8 cellular contexts compared by ENCODE assay signal in the genomic region with DNA sequence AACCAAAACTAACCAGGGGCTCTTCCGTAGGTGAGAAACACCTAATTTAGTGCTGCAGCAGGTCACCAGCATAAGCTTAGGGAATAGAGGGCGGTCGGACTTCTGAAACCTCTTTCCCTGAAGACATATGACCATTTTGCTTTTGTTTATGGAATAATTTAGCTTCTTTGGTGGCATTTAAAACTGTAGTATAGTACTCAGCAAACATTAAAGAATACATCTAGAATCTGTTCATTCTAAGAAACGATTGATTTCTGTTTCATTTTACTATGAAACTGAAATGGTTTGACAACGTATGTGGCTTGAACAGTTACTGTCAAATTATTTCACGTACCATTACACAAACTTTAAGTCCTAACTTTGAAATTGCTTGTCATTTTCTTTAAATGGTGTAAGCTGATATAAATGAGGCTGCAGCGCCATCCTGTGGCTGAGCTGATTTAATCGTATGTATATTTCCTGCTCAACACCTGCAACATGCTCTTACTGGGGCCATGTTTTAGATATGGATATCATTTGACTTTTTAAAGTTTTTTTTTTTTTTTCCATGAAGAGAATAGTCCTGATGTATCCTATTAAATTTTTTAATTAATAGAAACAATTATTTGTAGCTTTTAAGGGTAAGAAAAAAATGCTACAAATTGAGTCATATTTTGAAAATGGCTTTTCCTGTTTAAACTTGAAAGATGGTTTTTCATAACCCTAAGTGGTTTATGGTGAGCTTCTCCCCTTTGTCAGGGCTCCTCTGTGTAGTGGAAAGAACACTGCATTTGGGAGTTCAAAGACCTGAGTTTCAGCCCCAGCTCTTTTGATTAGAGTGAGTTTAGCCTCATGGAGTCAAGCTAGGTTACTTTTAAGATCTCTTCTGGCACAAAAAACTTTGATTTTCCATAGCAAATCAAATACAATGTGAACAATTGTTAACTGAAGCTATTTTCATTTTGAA. TPM values are rescaled to one million over a fixed set of nuclear protein-coding genes. Genes with fewer than 3 reads are reported as not detected.
DNase-seq lines count a peak whose midpoint lies in the region; ATAC-seq and TF ChIP-seq lines count a peak whose summit lies in the region.

No MANE protein-coding gene starts in this region.

- no peak overlapping the region; the same call in 1 of the 2 replicates for H3K9ac ChIP-seq in DND-41 (ENCODE audit: low read depth, low read length)

- WGBS in tibial nerve, 2 donors: 34 to 38% methylated on average over 8 of the region's 8 CpGs

- H3K27ac Mint-ChIP-seq in IgD-negative memory B cell: peak overlapping the region; percentile 59 to 82 (median 81)
- peak overlapping the region; percentile 68 for H3K27ac Mint-ChIP-seq in activated T-helper 2 cell treated with anti-CD3 and anti-CD28 coated beads, Interferon-gamma antibody, Interleukin-2, Interleukin-4, amounts not matched to agents 10 μg/mL and 5 μg/mL and 100 μg/mL, durations not matched to agents 14 hours and 24 hours and 36 hours

- peak; percentile 82 for DNase-seq in DND-41
- DNase-seq in RPMI8226: peak; percentile 83
- peak; percentile 77 for DNase-seq in activated T-helper 2 cell treated with anti-CD3 and anti-CD28 coated beads, Interferon-gamma antibody, Interleukin-2, Interleukin-4, amounts not matched to agents 10 μg/mL and 5 μg/mL and 100 μg/mL, durations not matched to agents 14 hours and 24 hours and 36 hours (ENCODE audit: low spot score)
- peak; percentile 89 for DNase-seq in fibroblast of villous mesenchyme (ENCODE audit: low read depth)
- no peak for DNase-seq in osteoblast (ENCODE audit: insufficient read length, low spot score, missing footprints)
- DNase-seq in tibial nerve (ENCODE audit: low spot score in 2 of 2): peak; percentile 68 to 91

- H3K9me3 ChIP-seq in DND-41 (ENCODE audit: insufficient read depth, low read length, severe bottlenecking) (no peaks in the 10 kb centered on the region), osteoblast (ENCODE audit: low read depth, low read length) (no peaks in the 10 kb centered on the region), tibial nerve (no peaks in the 10 kb centered on the region)

- H3K27me3 ChIP-seq in DND-41 (ENCODE audit: insufficient read depth, low read length, poor library complexity) (no peaks in the 10 kb centered on the region), osteoblast (ENCODE audit: insufficient read depth, low read length) (no peaks in the 10 kb centered on the region), tibial nerve (no peaks in the 10 kb centered on the region)

- H3K4me1 ChIP-seq in DND-41 (ENCODE audit: insufficient read depth, low read length): peaks cover 11% of the 10 kb centered on the region
- peaks cover 13% of the 10 kb centered on the region for H3K4me1 ChIP-seq in osteoblast (ENCODE audit: insufficient read depth, low read length)
- H3K4me1 ChIP-seq in tibial nerve: no peaks in the 10 kb centered on the region

- intact Hi-C loops in activated T-helper 2 cell treated with anti-CD3 and anti-CD28 coated beads, Interferon-gamma antibody, Interleukin-2, Interleukin-4, amounts not matched to agents 10 μg/mL and 5 μg/mL and 100 μg/mL, durations not matched to agents 14 hours and 24 hours and 36 hours (cut with micrococcal nuclease): loop anchor here (1.0 to 10.0 kb wide), 9 partner anchors 31 to 518 kb away; a partner anchor contains a TSS

- H3K36me3 ChIP-seq in DND-41 (ENCODE audit: insufficient read depth, low read length): no peaks in the 10 kb centered on the region
- H3K36me3 ChIP-seq in osteoblast (ENCODE audit: insufficient read depth, low read length): no peaks in the 10 kb centered on the region
- H3K36me3 ChIP-seq in tibial nerve: no peaks in the 10 kb centered on the region

- H3K9me3 Mint-ChIP-seq in IgD-negative memory B cell: no peaks in the 10 kb centered on the region
- no peaks in the 10 kb centered on the region for H3K9me3 Mint-ChIP-seq in activated T-helper 2 cell treated with anti-CD3 and anti-CD28 coated beads, Interferon-gamma antibody, Interleukin-2, Interleukin-4, amounts not matched to agents 10 μg/mL and 5 μg/mL and 100 μg/mL, durations not matched to agents 14 hours and 24 hours and 36 hours

- H3K4me2 ChIP-seq in DND-41 (ENCODE audit: insufficient read depth, low read length): peak overlapping the region; percentile 32
- H3K4me2 ChIP-seq in osteoblast (ENCODE audit: insufficient read depth, low read length): peak overlapping the region; percentile 51

- H3K4me3 ChIP-seq in DND-41 (ENCODE audit: low read depth in 1 of 2, low read length in 2 of 2): no peak overlapping the region
- H3K4me3 ChIP-seq in fibroblast of villous mesenchyme (ENCODE audit: low read depth, low read length): no peak overlapping the region
- peak overlapping the region; percentile 43 for H3K4me3 ChIP-seq in osteoblast (ENCODE audit: insufficient read depth, low read length)
- no peak overlapping the region for H3K4me3 ChIP-seq in tibial nerve

- peaks cover 16 to 17% (median 16%) of the 10 kb centered on the region in 3 donors for H3K4me1 Mint-ChIP-seq in IgD-negative memory B cell
- peaks cover 15% of the 10 kb centered on the region for H3K4me1 Mint-ChIP-seq in activated T-helper 2 cell treated with anti-CD3 and anti-CD28 coated beads, Interferon-gamma antibody, Interleukin-2, Interleukin-4, amounts not matched to agents 10 μg/mL and 5 μg/mL and 100 μg/mL, durations not matched to agents 14 hours and 24 hours and 36 hours (ENCODE audit: low read depth)

- no peak for TF ChIP-seq EP300 in tibial nerve (IDR thresholded peaks at IDR 0.05)

- H3K36me3 Mint-ChIP-seq in IgD-negative memory B cell: no peaks in the 10 kb centered on the region
- no peaks in the 10 kb centered on the region for H3K36me3 Mint-ChIP-seq in activated T-helper 2 cell treated with anti-CD3 and anti-CD28 coated beads, Interferon-gamma antibody, Interleukin-2, Interleukin-4, amounts not matched to agents 10 μg/mL and 5 μg/mL and 100 μg/mL, durations not matched to agents 14 hours and 24 hours and 36 hours (ENCODE audit: low read depth)

- H2AFZ ChIP-seq in DND-41 (ENCODE audit: low read depth, low read length): peak overlapping the region; percentile 65; the same call in 1 of the 2 replicates
- peak overlapping the region; percentile 53 for H2AFZ ChIP-seq in osteoblast (ENCODE audit: low read length)

- peak; percentile 76 for TF ChIP-seq CTCF in DND-41 (IDR thresholded peaks at IDR 0.05; ENCODE audit: borderline replicate concordance, extremely low read depth, low read length, poor library complexity, severe bottlenecking)
- peak; percentile 63 for TF ChIP-seq CTCF in fibroblast of villous mesenchyme (IDR thresholded peaks at IDR 0.05; ENCODE audit: insufficient read depth, low read depth, low read length)
- TF ChIP-seq CTCF in osteoblast (IDR thresholded peaks at IDR 0.05; ENCODE audit: extremely low read depth, low read depth, low read length): peak; percentile 67
- TF ChIP-seq CTCF in tibial nerve (IDR thresholded peaks at IDR 0.05): peak; percentile 23 to 76 (median 52)

- H3K27me3 Mint-ChIP-seq in IgD-negative memory B cell: no peaks in the 10 kb centered on the region
- H3K27me3 Mint-ChIP-seq in activated T-helper 2 cell treated with anti-CD3 and anti-CD28 coated beads, Interferon-gamma antibody, Interleukin-2, Interleukin-4, amounts not matched to agents 10 μg/mL and 5 μg/mL and 100 μg/mL, durations not matched to agents 14 hours and 24 hours and 36 hours (ENCODE audit: low read depth): peaks cover 1% of the 10 kb centered on the region

- H4K20me1 ChIP-seq in DND-41 (ENCODE audit: insufficient read depth, low read length): no peaks in the 10 kb centered on the region
- no peaks in the 10 kb centered on the region for H4K20me1 ChIP-seq in osteoblast (ENCODE audit: insufficient read depth, low read length)

- peak overlapping the region in 2 of 4 donors; percentile 52 to 68 for H3K4me3 Mint-ChIP-seq in IgD-negative memory B cell
- H3K4me3 Mint-ChIP-seq in activated T-helper 2 cell treated with anti-CD3 and anti-CD28 coated beads, Interferon-gamma antibody, Interleukin-2, Interleukin-4, amounts not matched to agents 10 μg/mL and 5 μg/mL and 100 μg/mL, durations not matched to agents 14 hours and 24 hours and 36 hours (ENCODE audit: low read depth): no peak overlapping the region

- no peak for TF ChIP-seq POLR2A in tibial nerve (IDR thresholded peaks at IDR 0.05)

- H3K27ac ChIP-seq in DND-41 (ENCODE audit: low read length): peak overlapping the region; percentile 9; the same call in 1 of the 2 replicates
- H3K27ac ChIP-seq in osteoblast (ENCODE audit: low read depth, low read length): peak overlapping the region; percentile 25
- H3K27ac ChIP-seq in tibial nerve: no peak overlapping the region

- ATAC-seq in DND-41 (ENCODE audit: insufficient read depth, low read depth) (peak; percentile 91), GM21526 (IDR thresholded peaks at IDR 0.05; ENCODE audit: low FRiP score, unreplicated experiment) (peak; percentile 74)

- H3K79me2 ChIP-seq in DND-41 (ENCODE audit: insufficient read depth, low read length) (no peaks in the 10 kb centered on the region), osteoblast (ENCODE audit: insufficient read depth, low read length) (no peaks in the 10 kb centered on the region)

RNA-seq across cellular contexts. Expression of a gene that starts 27.4 kb away (rescaled TPM):
- polyA plus RNA-seq in IgD-negative memory B cell: 0.13 TPM
- 0.14 and 0.23 TPM in 2 replicates for total RNA-seq in activated T-helper 2 cell treated with anti-CD3 and anti-CD28 coated beads, Interferon-gamma antibody, Interleukin-2, Interleukin-4, amounts not matched to agents 10 μg/mL and 5 μg/mL and 100 μg/mL, durations not matched to agents 14 hours and 24 hours and 36 hours
- total RNA-seq in fibroblast of villous mesenchyme (0.86 and 0.97 TPM in 2 replicates), osteoblast (2.2 and 3.2 TPM in 2 replicates), tibial nerve (1 to 10 TPM in 3 of 4 donors, under 1 TPM in 1; 0.87 to 6.7 (median 2.1) TPM)

Comparison
In these comparisons a context has a peak if more than half of its experiments do, and no peak if none do; other contexts are left out.
1. H3K27ac ChIP-seq: peak in DND-41 (single experiment) and osteoblast (single experiment); none in tibial nerve (0 of 4).
2. Peak in every context shown above with its lines, with median percentiles within 50 percentile points of each other: CTCF ChIP-seq.